Comparison of ENCODE assay signal across 7 cellular contexts in genomic region chr10:85177767-85178166, GRCh38.
"Had no signal": no experiment of that assay in that cellular context is flagged by ENCODE, and none has a peak within 500 bp of the region (broad histone marks: within the 10 kb centered on the region; RNA-seq: fewer than 3 reads in every experiment).

No MANE protein-coding gene starts in this region.

- H3K27ac ChIP-seq: HL-60 had no signal

- H3K4me1 ChIP-seq: HAP-1 had no signal

- H3K4me3 ChIP-seq: HAP-1 had no signal

- DNase-seq: GOT3, H7, HFFc6, IMR-90, KBM-7 had no signal

- H3K9me3 ChIP-seq: HAP-1 had no signal

- H3K36me3 ChIP-seq: HAP-1 had no signal
